ENCODE assay signal across 1 cellular context in genomic region chr4:76558391-76559235, GRCh38.
TF ChIP-seq lines count a peak whose summit lies in the region.

No MANE protein-coding gene starts in this region.

TF ChIP-seq in GM23338, 12 proteins besides CTCF, POLR2A, EP300 and RAD21 (continued from another document):
- TF ChIP-seq REST (IDR thresholded peaks at IDR 0.05; ENCODE audit: unreplicated experiment) (no peak), ZNF331 (CRISPR knock-in tag; IDR thresholded peaks at IDR 0.05; ENCODE audit: low read depth) (no peak)
